2 cellular contexts compared by ENCODE assay signal in genomic region chrX:38692961-38693360, GRCh38.
TF ChIP-seq lines count a peak whose summit lies in the region.

No MANE protein-coding gene starts in this region.

TF ChIP-seq in SK-N-SH, 30 proteins besides CTCF, POLR2A, EP300 and RAD21:
- TF ChIP-seq ZBTB33 (IDR thresholded peaks at IDR 0.05; ENCODE audit: borderline replicate concordance, low read depth): no peak
- TF ChIP-seq NFIC (IDR thresholded peaks at IDR 0.05; ENCODE audit: borderline replicate concordance): no peak
- TF ChIP-seq TCF12 (IDR thresholded peaks at IDR 0.05): no peak
- TF ChIP-seq FOXM1 (IDR thresholded peaks at IDR 0.05; ENCODE audit: low read depth): no peak
- TF ChIP-seq, protein P1, sequence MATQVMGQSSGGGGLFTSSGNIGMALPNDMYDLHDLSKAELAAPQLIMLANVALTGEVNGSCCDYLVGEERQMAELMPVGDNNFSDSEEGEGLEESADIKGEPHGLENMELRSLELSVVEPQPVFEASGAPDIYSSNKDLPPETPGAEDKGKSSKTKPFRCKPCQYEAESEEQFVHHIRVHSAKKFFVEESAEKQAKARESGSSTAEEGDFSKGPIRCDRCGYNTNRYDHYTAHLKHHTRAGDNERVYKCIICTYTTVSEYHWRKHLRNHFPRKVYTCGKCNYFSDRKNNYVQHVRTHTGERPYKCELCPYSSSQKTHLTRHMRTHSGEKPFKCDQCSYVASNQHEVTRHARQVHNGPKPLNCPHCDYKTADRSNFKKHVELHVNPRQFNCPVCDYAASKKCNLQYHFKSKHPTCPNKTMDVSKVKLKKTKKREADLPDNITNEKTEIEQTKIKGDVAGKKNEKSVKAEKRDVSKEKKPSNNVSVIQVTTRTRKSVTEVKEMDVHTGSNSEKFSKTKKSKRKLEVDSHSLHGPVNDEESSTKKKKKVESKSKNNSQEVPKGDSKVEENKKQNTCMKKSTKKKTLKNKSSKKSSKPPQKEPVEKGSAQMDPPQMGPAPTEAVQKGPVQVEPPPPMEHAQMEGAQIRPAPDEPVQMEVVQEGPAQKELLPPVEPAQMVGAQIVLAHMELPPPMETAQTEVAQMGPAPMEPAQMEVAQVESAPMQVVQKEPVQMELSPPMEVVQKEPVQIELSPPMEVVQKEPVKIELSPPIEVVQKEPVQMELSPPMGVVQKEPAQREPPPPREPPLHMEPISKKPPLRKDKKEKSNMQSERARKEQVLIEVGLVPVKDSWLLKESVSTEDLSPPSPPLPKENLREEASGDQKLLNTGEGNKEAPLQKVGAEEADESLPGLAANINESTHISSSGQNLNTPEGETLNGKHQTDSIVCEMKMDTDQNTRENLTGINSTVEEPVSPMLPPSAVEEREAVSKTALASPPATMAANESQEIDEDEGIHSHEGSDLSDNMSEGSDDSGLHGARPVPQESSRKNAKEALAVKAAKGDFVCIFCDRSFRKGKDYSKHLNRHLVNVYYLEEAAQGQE (IDR thresholded peaks at IDR 0.05; ENCODE audit: low read depth, low read length): no peak
- no peak for TF ChIP-seq MEF2A (IDR thresholded peaks at IDR 0.05; ENCODE audit: borderline replicate concordance, low read depth)
- TF ChIP-seq, protein P2, sequence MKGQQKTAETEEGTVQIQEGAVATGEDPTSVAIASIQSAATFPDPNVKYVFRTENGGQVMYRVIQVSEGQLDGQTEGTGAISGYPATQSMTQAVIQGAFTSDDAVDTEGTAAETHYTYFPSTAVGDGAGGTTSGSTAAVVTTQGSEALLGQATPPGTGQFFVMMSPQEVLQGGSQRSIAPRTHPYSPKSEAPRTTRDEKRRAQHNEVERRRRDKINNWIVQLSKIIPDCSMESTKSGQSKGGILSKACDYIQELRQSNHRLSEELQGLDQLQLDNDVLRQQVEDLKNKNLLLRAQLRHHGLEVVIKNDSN (IDR thresholded peaks at IDR 0.05; ENCODE audit: borderline replicate concordance, low read depth): no peak
- TF ChIP-seq ELF1 (IDR thresholded peaks at IDR 0.05): no peak
- TF ChIP-seq GATA2 (CRISPR knock-in tag; IDR thresholded peaks at IDR 0.05): no peak
- no peak for TF ChIP-seq FOXJ3 (CRISPR knock-in tag; IDR thresholded peaks at IDR 0.05)
- TF ChIP-seq PBX3 (IDR thresholded peaks at IDR 0.05): no peak
- no peak for TF ChIP-seq IRF3 (IDR thresholded peaks at IDR 0.05; ENCODE audit: low read depth, low read length)
- TF ChIP-seq TAF1 (IDR thresholded peaks at IDR 0.05; ENCODE audit: borderline replicate concordance, low read depth, low read length): no peak

TF ChIP-seq in SK-N-SH treated with all-trans-retinoic acid at 6 μM for 48 hours, 23 proteins besides CTCF, POLR2A, EP300 and RAD21 (continued from another document):
- no peak for TF ChIP-seq TSHZ2 (CRISPR knock-in tag; IDR thresholded peaks at IDR 0.05)
- no peak for TF ChIP-seq RARB (CRISPR knock-in tag; IDR thresholded peaks at IDR 0.05)
- TF ChIP-seq OSR1 (CRISPR knock-in tag; IDR thresholded peaks at IDR 0.05): no peak
- TF ChIP-seq TOX (CRISPR knock-in tag; IDR thresholded peaks at IDR 0.05; ENCODE audit: borderline replicate concordance): no peak
- no peak for TF ChIP-seq BACH2 (CRISPR knock-in tag; IDR thresholded peaks at IDR 0.05; ENCODE audit: borderline replicate concordance)
- TF ChIP-seq ZFP3 (CRISPR knock-in tag; IDR thresholded peaks at IDR 0.05): no peak
- no peak for TF ChIP-seq CSDC2 (CRISPR knock-in tag; IDR thresholded peaks at IDR 0.05)
- no peak for TF ChIP-seq ZNF565 (CRISPR knock-in tag; conservative IDR thresholded peaks at IDR 0.05; ENCODE audit: low read depth)
- no peak for TF ChIP-seq TCF4 (CRISPR knock-in tag; IDR thresholded peaks at IDR 0.05; ENCODE audit: borderline replicate concordance)
- no peak for TF ChIP-seq ZC3H10 (CRISPR knock-in tag; IDR thresholded peaks at IDR 0.05)
- TF ChIP-seq, protein P3, sequence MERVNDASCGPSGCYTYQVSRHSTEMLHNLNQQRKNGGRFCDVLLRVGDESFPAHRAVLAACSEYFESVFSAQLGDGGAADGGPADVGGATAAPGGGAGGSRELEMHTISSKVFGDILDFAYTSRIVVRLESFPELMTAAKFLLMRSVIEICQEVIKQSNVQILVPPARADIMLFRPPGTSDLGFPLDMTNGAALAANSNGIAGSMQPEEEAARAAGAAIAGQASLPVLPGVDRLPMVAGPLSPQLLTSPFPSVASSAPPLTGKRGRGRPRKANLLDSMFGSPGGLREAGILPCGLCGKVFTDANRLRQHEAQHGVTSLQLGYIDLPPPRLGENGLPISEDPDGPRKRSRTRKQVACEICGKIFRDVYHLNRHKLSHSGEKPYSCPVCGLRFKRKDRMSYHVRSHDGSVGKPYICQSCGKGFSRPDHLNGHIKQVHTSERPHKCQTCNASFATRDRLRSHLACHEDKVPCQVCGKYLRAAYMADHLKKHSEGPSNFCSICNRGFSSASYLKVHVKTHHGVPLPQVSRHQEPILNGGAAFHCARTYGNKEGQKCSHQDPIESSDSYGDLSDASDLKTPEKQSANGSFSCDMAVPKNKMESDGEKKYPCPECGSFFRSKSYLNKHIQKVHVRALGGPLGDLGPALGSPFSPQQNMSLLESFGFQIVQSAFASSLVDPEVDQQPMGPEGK (CRISPR knock-in tag; IDR thresholded peaks at IDR 0.05; ENCODE audit: borderline replicate concordance): no peak
- TF ChIP-seq GLIS3 (CRISPR knock-in tag; IDR thresholded peaks at IDR 0.05): no peak
TF ChIP-seq in SK-N-SH treated with all-trans-retinoic acid at 6 μM for 48 hours: peak in this region for 0.
